In genomic region chr2:98346259-98347236, GRCh38 we compare ENCODE assay signal across 8 cellular contexts.
DNase-seq lines count a peak whose midpoint lies in the region; ATAC-seq lines count a peak whose summit lies in the region.

Gene CNGA3, plus strand, starts transcription at chr2:98346456. Its CDS starts 23,520 bp downstream, at chr2:98369976.

- H3K4me1 Mint-ChIP-seq in activated naive CD8-positive, alpha-beta T cell (ENCODE audit: low read depth) = peaks cover 9% of the 10 kb centered on the region
- H3K4me1 Mint-ChIP-seq in stimulated activated naive B cell treated with anti-CD40 and anti-IgM and Interleukin-4, amounts not matched to agents 10 μg/mL and 1 μg/mL and 100 μg/mL, for 72 hours = peaks cover 18 to 34% of the 10 kb centered on the region in 2 donors

- H3K27ac Mint-ChIP-seq in activated naive CD8-positive, alpha-beta T cell = no peak within 1 kb of the TSS
- H3K27ac Mint-ChIP-seq in stimulated activated naive B cell treated with anti-CD40 and anti-IgM and Interleukin-4, amounts not matched to agents 10 μg/mL and 1 μg/mL and 100 μg/mL, for 72 hours = peak within 1 kb of the TSS; percentile 66

- peak; percentile 42 for DNase-seq in DMS 273 (lab: John Stamatoyannopoulos, UW; ENCODE audit: unreplicated experiment)
- no peak for DNase-seq in DMS 273 treated with DMSO at 0.1 percent for 48 hours (lab: John Stamatoyannopoulos, UW)
- peak; percentile 78 for DNase-seq in iPS-NIHi11 (ENCODE audit: low spot score)
- no peak for DNase-seq in stimulated activated naive B cell treated with anti-CD40 and anti-IgM and Interleukin-4, amounts not matched to agents 10 μg/mL and 1 μg/mL and 100 μg/mL, for 72 hours
- no peak for DNase-seq in SKM-1 treated with dmso at 0.1 percent for 144 hours (lab: John Stamatoyannopoulos, UW; ENCODE audit: unreplicated experiment)
- no peak for DNase-seq in UCSD-AML1 (lab: John Stamatoyannopoulos, UW; ENCODE audit: unreplicated experiment)

- H3K27me3 Mint-ChIP-seq in activated naive CD8-positive, alpha-beta T cell = peaks cover 52% of the 10 kb centered on the region
- H3K27me3 Mint-ChIP-seq in stimulated activated naive B cell treated with anti-CD40 and anti-IgM and Interleukin-4, amounts not matched to agents 10 μg/mL and 1 μg/mL and 100 μg/mL, for 72 hours = peaks cover 73 to 88% of the 10 kb centered on the region in 2 donors

- H3K4me3 Mint-ChIP-seq in activated naive CD8-positive, alpha-beta T cell = peak within 1 kb of the TSS; percentile 49
- peak within 1 kb of the TSS; percentile 65 to 76 for H3K4me3 Mint-ChIP-seq in stimulated activated naive B cell treated with anti-CD40 and anti-IgM and Interleukin-4, amounts not matched to agents 10 μg/mL and 1 μg/mL and 100 μg/mL, for 72 hours

- peak in 1 of 2 donors; percentile 33 for ATAC-seq in stimulated activated naive B cell treated with anti-CD40 and anti-IgM and Interleukin-4, amounts not matched to agents 10 μg/mL and 1 μg/mL and 100 μg/mL, for 72 hours (replicated peaks)
- no peak for ATAC-seq in HG03457 (IDR thresholded peaks at IDR 0.05; ENCODE audit: unreplicated experiment)

- no peaks in the 10 kb centered on the region for H3K36me3 Mint-ChIP-seq in activated naive CD8-positive, alpha-beta T cell
- H3K36me3 Mint-ChIP-seq in stimulated activated naive B cell treated with anti-CD40 and anti-IgM and Interleukin-4, amounts not matched to agents 10 μg/mL and 1 μg/mL and 100 μg/mL, for 72 hours = peaks cover 3 to 4% of the 10 kb centered on the region in 2 donors

- H3K9me3 Mint-ChIP-seq in activated naive CD8-positive, alpha-beta T cell (ENCODE audit: low read depth) = no peaks in the 10 kb centered on the region
- H3K9me3 Mint-ChIP-seq in stimulated activated naive B cell treated with anti-CD40 and anti-IgM and Interleukin-4, amounts not matched to agents 10 μg/mL and 1 μg/mL and 100 μg/mL, for 72 hours = peaks cover 0 to 7% of the 10 kb centered on the region in 2 donors

Comparison
In these comparisons a context has a peak if more than half of its experiments do, and no peak if none do; other contexts are left out.
1. DNase-seq: peak in DMS 273 (single experiment) and iPS-NIHi11 (single experiment); none in DMS 273 treated with DMSO at 0.1 percent for 48 hours (single experiment), stimulated activated naive B cell treated with anti-CD40 and anti-IgM and Interleukin-4, amounts not matched to agents 10 μg/mL and 1 μg/mL and 100 μg/mL, for 72 hours (single experiment), SKM-1 treated with dmso at 0.1 percent for 144 hours (single experiment) and UCSD-AML1 (single experiment).